ENCODE assay signal across 9 cellular contexts in genomic region chr9:113152699-113153098, GRCh38. TPM values are rescaled to one million over a fixed set of nuclear protein-coding genes. Genes with fewer than 3 reads are reported as not detected.
DNase-seq lines count a peak whose midpoint lies in the region; ATAC-seq and TF ChIP-seq lines count a peak whose summit lies in the region.
"Had no signal": no experiment of that assay in that cellular context is flagged by ENCODE, and none has a peak within 500 bp of the region (broad histone marks: within the 10 kb centered on the region; RNA-seq: fewer than 3 reads in every experiment).

No MANE protein-coding gene starts in this region.

- H3K4me3 Mint-ChIP-seq in GM23338 (peak overlapping the region; percentile 79), mesothelial cell of epicardium (peak overlapping the region; percentile 78)

- no peak overlapping the region for H3K27ac ChIP-seq in GM23338 (ENCODE audit: low read depth)

- H3K27me3 ChIP-seq in GM23338 (ENCODE audit: insufficient read depth), result peaks cover 17% of the 10 kb centered on the region

- H3K4me3 ChIP-seq in GM23338, result no peak overlapping the region

- H3K79me2 ChIP-seq in GM23338 (replicated peaks; ENCODE audit: insufficient read depth), result no peaks in the 10 kb centered on the region

- peaks cover 10% of the 10 kb centered on the region for H3K4me1 ChIP-seq in GM23338 (ENCODE audit: insufficient read depth)

- H2AFZ ChIP-seq in GM23338, result no peak overlapping the region

- H3K36me3 ChIP-seq in GM23338 (ENCODE audit: insufficient read depth), result no peaks in the 10 kb centered on the region

- H3K9me3 Mint-ChIP-seq in GM23338 (no peaks in the 10 kb centered on the region), mesothelial cell of epicardium (no peaks in the 10 kb centered on the region)

- no peaks in the 10 kb centered on the region for H3F3A ChIP-seq in GM23338 (replicated peaks; ENCODE audit: low read depth)

- DNase-seq in A172 (ENCODE audit: low spot score), result peak; percentile 27
- DNase-seq in GM23338 (ENCODE audit: low spot score), result peak; percentile 35
- DNase-seq in amniotic epithelial cell (ENCODE audit: low read depth), result peak; percentile 21
- no peak for DNase-seq in mesothelial cell of epicardium (ENCODE audit: low spot score in 2 of 2, unreplicated experiment in 2 of 2)
- no peak for DNase-seq in superior temporal gyrus (ENCODE audit: extremely low spot score)
- DNase-seq: NCI-H1092 had no signal

- no peaks in the 10 kb centered on the region for H3K9me2 ChIP-seq in GM23338 (ENCODE audit: insufficient read depth)

- peaks cover 33% of the 10 kb centered on the region for H3K4me1 Mint-ChIP-seq in GM23338
- peaks cover 30% of the 10 kb centered on the region for H3K4me1 Mint-ChIP-seq in mesothelial cell of epicardium

- H3K36me3 Mint-ChIP-seq in GM23338 (ENCODE audit: low read depth), result no peaks in the 10 kb centered on the region
- H3K36me3 Mint-ChIP-seq in mesothelial cell of epicardium, result peaks cover 1% of the 10 kb centered on the region

- H3K27me3 Mint-ChIP-seq in GM23338 (ENCODE audit: insufficient read depth, low read depth, poor library complexity) (peaks cover 16% of the 10 kb centered on the region), mesothelial cell of epicardium (ENCODE audit: low read depth) (peaks cover 1% of the 10 kb centered on the region)

- H4K20me1 ChIP-seq in GM23338 (replicated peaks; ENCODE audit: insufficient read depth), result no peaks in the 10 kb centered on the region

- no peak for ATAC-seq in GM23338
- no peak for ATAC-seq in GM19452 (IDR thresholded peaks at IDR 0.05; ENCODE audit: unreplicated experiment)
- no peak for ATAC-seq in GM19397 (IDR thresholded peaks at IDR 0.05; ENCODE audit: unreplicated experiment)
- ATAC-seq in GM18505 (IDR thresholded peaks at IDR 0.05; ENCODE audit: unreplicated experiment), result no peak

- TF ChIP-seq CTCF in GM23338 (conservative IDR thresholded peaks at IDR 0.05; ENCODE audit: low read depth in 2 of 2) (peak in 1 of 2 experiments; percentile 32; a peak in 1 of 4 replicates), mesothelial cell of epicardium (IDR thresholded peaks at IDR 0.05; ENCODE audit: unreplicated experiment) (no peak)

- H3K27ac Mint-ChIP-seq in GM23338 (no peak overlapping the region), mesothelial cell of epicardium (peak overlapping the region; percentile 93)

- no peak for TF ChIP-seq POLR2A in GM18505 (IDR thresholded peaks at IDR 0.05; ENCODE audit: borderline replicate concordance, extremely low read depth, insufficient read depth, insufficient read length)

- H3K4me2 ChIP-seq in GM23338, result no peak overlapping the region

TF ChIP-seq in GM23338, 12 proteins besides CTCF, POLR2A, EP300 and RAD21:
- TF ChIP-seq NANOG (IDR thresholded peaks at IDR 0.05; ENCODE audit: borderline replicate concordance), result no peak
- TF ChIP-seq CREB1 (CRISPR knock-in tag; IDR thresholded peaks at IDR 0.05; ENCODE audit: low read depth), result no peak

RNA-seq across cellular contexts. Expression of gene SLC31A2, which starts 1.9 kb away (rescaled TPM):
- total RNA-seq in A172 (2014; rRNA removed; shearing (Covaris generic)), result 10.2 and 10.5 TPM in 2 replicates
- total RNA-seq in GM23338 (2014; rRNA removed; shearing (Covaris generic)), result 1.3 and 3.8 TPM in 2 replicates
- 1.4 and 1.8 TPM in 2 replicates for polyA plus RNA-seq in GM23338 (2016; fragmentation: Nextera tagmentation; extraction: Ambion mirVana)
- total RNA-seq in mesothelial cell of epicardium, result 7.2 to 8.5 TPM (median 7.8 TPM) in 3 replicates

Comparison
In these comparisons a context has a peak if more than half of its experiments do, and no peak if none do; other contexts are left out.
1. DNase-seq: peak in A172 (single experiment), GM23338 (single experiment) and amniotic epithelial cell (single experiment); none in mesothelial cell of epicardium (0 of 2) and superior temporal gyrus (single experiment).